In genomic region chr15:39691229-39691628, GRCh38 we compare ENCODE assay signal across 26 cellular contexts.
DNase-seq lines count a peak whose midpoint lies in the region; ATAC-seq and TF ChIP-seq lines count a peak whose summit lies in the region.
"Had no signal": no experiment of that assay in that cellular context is flagged by ENCODE, and none has a peak within 500 bp of the region (broad histone marks: within the 10 kb centered on the region; RNA-seq: fewer than 3 reads in every experiment).

No MANE protein-coding gene starts in this region.

- WGBS in mesodermal cell (ENCODE audit: insufficient coverage in 2 of 2), 2 experiments = 92 to 95% methylated on average over 2 to 3 of the region's 4 CpGs
- 38% methylated on average over 4 of the region's 4 CpGs for WGBS in smooth muscle cell (ENCODE audit: low lambda C conversion rate)
- WGBS in adrenal gland, 4 donors = 62 to 76% (median 69%) methylated on average over 4 of the region's 4 CpGs
- 64% methylated on average over 4 of the region's 4 CpGs for WGBS in right lobe of liver (ENCODE audit: insufficient coverage, low coverage, low lambda C conversion rate, missing lambda C conversion rate)

- H3K79me2 ChIP-seq in smooth muscle cell (ENCODE audit: low read depth) = no peaks in the 10 kb centered on the region

- intact Hi-C loops in adrenal gland (cut with DNase I) = no loop called here
- intact Hi-C loops in right lobe of liver (cut with DNase I) = no loop called here

- H3K4me3 ChIP-seq in mesodermal cell (ENCODE audit: extremely low read depth, insufficient read depth, low read length, poor library complexity, severe bottlenecking) (no peak overlapping the region), smooth muscle cell (no peak overlapping the region), adrenal gland (no peak overlapping the region), right lobe of liver (no peak overlapping the region)
- H3K4me3 ChIP-seq: breast epithelium, MG63, ovary, tibial nerve had no signal

- H3K4me1 ChIP-seq in mesodermal cell (ENCODE audit: control insufficient read depth, insufficient read depth, low read length, poor library complexity, severe bottlenecking) (peaks cover 23% of the 10 kb centered on the region), smooth muscle cell (ENCODE audit: low read depth) (peaks cover 26% of the 10 kb centered on the region), adrenal gland (replicated peaks in 1 of 2) (no peaks in the 10 kb centered on the region), right lobe of liver (no peaks in the 10 kb centered on the region)
- H3K4me1 ChIP-seq: breast epithelium, foreskin keratinocyte had no signal

- H3K9me3 ChIP-seq in mesodermal cell (ENCODE audit: control insufficient read depth, low read length) (no peaks in the 10 kb centered on the region), smooth muscle cell (replicated peaks; ENCODE audit: low read depth) (no peaks in the 10 kb centered on the region), adrenal gland (replicated peaks in 1 of 3) (no peaks in the 10 kb centered on the region), right lobe of liver (no peaks in the 10 kb centered on the region)
- H3K9me3 ChIP-seq: breast epithelium, MG63, ovary, tibial nerve had no signal

- no peaks in the 10 kb centered on the region for H3F3A ChIP-seq in smooth muscle cell (ENCODE audit: low read depth)

- H3K27ac ChIP-seq in caudate nucleus (ENCODE audit: low read depth, low read length) = peak overlapping the region; percentile 20
- peak overlapping the region; percentile 48 for H3K27ac ChIP-seq in mesodermal cell (ENCODE audit: low read depth, low read length, severe bottlenecking)
- H3K27ac ChIP-seq in smooth muscle cell (ENCODE audit: low read depth) = no peak overlapping the region
- no peak overlapping the region for H3K27ac ChIP-seq in adrenal gland
- no peak overlapping the region for H3K27ac ChIP-seq in right lobe of liver
- H3K27ac ChIP-seq: breast epithelium, foreskin keratinocyte, ovary, tibial nerve had no signal

- TF ChIP-seq CTCF in smooth muscle cell (IDR thresholded peaks at IDR 0.05; ENCODE audit: borderline replicate concordance, insufficient read depth, poor library complexity, severe bottlenecking) = no peak
- no peak for TF ChIP-seq CTCF in adrenal gland (IDR thresholded peaks at IDR 0.05)
- TF ChIP-seq CTCF in right lobe of liver (IDR thresholded peaks at IDR 0.05) = no peak

- TF ChIP-seq POLR2A in adrenal gland (IDR thresholded peaks at IDR 0.05) (no peak), right lobe of liver (IDR thresholded peaks at IDR 0.05) (no peak)

- H3K27me3 ChIP-seq in smooth muscle cell (ENCODE audit: low read depth) (no peaks in the 10 kb centered on the region), adrenal gland (no peaks in the 10 kb centered on the region), right lobe of liver (no peaks in the 10 kb centered on the region)
- H3K27me3 ChIP-seq: breast epithelium, foreskin keratinocyte, MG63, ovary, tibial nerve had no signal

- DNase-seq in ELF-1 (ENCODE audit: low read depth, low spot score) (peak; percentile 6), caudate nucleus (lab: John Stamatoyannopoulos, UW) (peak in 4 of 61 donors; percentile 8 to 34 (median 18)), smooth muscle cell (lab: John Stamatoyannopoulos, UW; ENCODE audit: unreplicated experiment) (no peak), adrenal gland (no peak), right lobe of liver (no peak)
- no peak for DNase-seq in effector CD4-positive, alpha-beta T cell
- DNase-seq: activated B cell treated with CpG ODN at 0.5 μM for 24 hours; activated naive CD4-positive, alpha-beta T cell treated with anti-CD3 and anti-CD28 coated beads for 36 hours; effector memory CD4-positive, alpha-beta T cell; erythroblast; foreskin keratinocyte; H9; left cardiac atrium; MG63; NCI-H1417; NCI-H2029 treated with DMSO at 0.1 percent for 48 hours; NCI-H526 treated with DMSO at 0.1 percent for 48 hours; ovary; retina; small intestine; stimulated activated CD4-positive, alpha-beta T cell treated with anti-CD3 and anti-CD28 coated beads, Interleukin-1b, Interleukin-23, amount 100 ng/mL, for 48 hours; stimulated activated CD8-positive, alpha-beta memory T cell treated with anti-CD3 and anti-CD28 coated beads, Interleukin-4, amount 100 ng/mL, for 48 hours; stimulated activated naive CD8-positive, alpha-beta T cell treated with anti-CD3 and anti-CD28 coated beads, Interleukin-15, amount 100 ng/mL, for 72 hours had no signal

- ATAC-seq in right lobe of liver = no peak
- ATAC-seq: foreskin keratinocyte; stimulated activated naive CD8-positive, alpha-beta T cell treated with anti-CD3 and anti-CD28 coated beads, Interleukin-15, amount 100 ng/mL, for 72 hours had no signal

- H3K9ac ChIP-seq in smooth muscle cell (ENCODE audit: low read depth) = no peak overlapping the region

- H3K36me3 ChIP-seq in mesodermal cell (ENCODE audit: control insufficient read depth, insufficient read depth, low read length) (no peaks in the 10 kb centered on the region), smooth muscle cell (ENCODE audit: low read depth) (no peaks in the 10 kb centered on the region), adrenal gland (replicated peaks in 1 of 2) (no peaks in the 10 kb centered on the region), right lobe of liver (no peaks in the 10 kb centered on the region)
- H3K36me3 ChIP-seq: breast epithelium, MG63, ovary, tibial nerve had no signal

- no peak overlapping the region for H2AFZ ChIP-seq in smooth muscle cell (ENCODE audit: low read depth)

- peak overlapping the region; percentile 77 for H3K4me2 ChIP-seq in smooth muscle cell

- no peaks in the 10 kb centered on the region for H4K20me1 ChIP-seq in smooth muscle cell (ENCODE audit: low read depth)

Comparison
In these comparisons a context has a peak if more than half of its experiments do, and no peak if none do; other contexts are left out.
1. H3K27ac ChIP-seq: peak in caudate nucleus (single experiment) and mesodermal cell (single experiment); none in smooth muscle cell (single experiment), adrenal gland (0 of 5) and right lobe of liver (0 of 3).